1 cellular context compared by ENCODE assay signal in genomic region chr20:4040283-4041179, GRCh38.
TF ChIP-seq lines count a peak whose summit lies in the region.

No MANE protein-coding gene starts in this region.

TF ChIP-seq in K562, 482 proteins besides CTCF, POLR2A, EP300 and RAD21:
- TF ChIP-seq, protein P1, sequence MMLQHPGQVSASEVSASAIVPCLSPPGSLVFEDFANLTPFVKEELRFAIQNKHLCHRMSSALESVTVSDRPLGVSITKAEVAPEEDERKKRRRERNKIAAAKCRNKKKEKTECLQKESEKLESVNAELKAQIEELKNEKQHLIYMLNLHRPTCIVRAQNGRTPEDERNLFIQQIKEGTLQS (IDR thresholded peaks at IDR 0.05), result no peak
- TF ChIP-seq, protein P1 (CRISPR knock-in tag; conservative IDR thresholded peaks at IDR 0.05), result no peak
- TF ChIP-seq ZKSCAN1 (IDR thresholded peaks at IDR 0.05; ENCODE audit: low read depth, low read length), result peak; percentile 75
- TF ChIP-seq KLF6 (CRISPR knock-in tag; IDR thresholded peaks at IDR 0.05; ENCODE audit: borderline replicate concordance), result no peak
- peak; percentile 70; the same call in 1 of the 2 replicates for TF ChIP-seq TRIM28 (IDR thresholded peaks at IDR 0.05)
- no peak for TF ChIP-seq POLR2B (IDR thresholded peaks at IDR 0.05; ENCODE audit: low read depth, partially characterized antibody)
- no peak for TF ChIP-seq ETV1 (tag; conservative IDR thresholded peaks at IDR 0.05; ENCODE audit: low read depth)
- TF ChIP-seq RBM25 (IDR thresholded peaks at IDR 0.05; ENCODE audit: low read depth, low read length, severe bottlenecking), result peak; percentile 76
- peak; percentile 38; the same call in 1 of the 2 replicates for TF ChIP-seq ADNP (tag; IDR thresholded peaks at IDR 0.05)
- TF ChIP-seq TCF7 (IDR thresholded peaks at IDR 0.05; ENCODE audit: borderline replicate concordance), result no peak
- no peak for TF ChIP-seq HDGF (IDR thresholded peaks at IDR 0.05)
- peak in 1 of 2 experiments; percentile 17; a peak in 1 of 4 replicates for TF ChIP-seq KDM1A (IDR thresholded peaks at IDR 0.05)
- no peak for TF ChIP-seq KDM5B (IDR thresholded peaks at IDR 0.05; ENCODE audit: insufficient replicate concordance, low read depth, low read length)
- peak in 1 of 2 experiments; percentile 85; a peak in 2 of 3 replicates for TF ChIP-seq CBX3 (IDR thresholded peaks at IDR 0.05; ENCODE audit: borderline replicate concordance in 1 of 2, low read length in 2 of 2)
- peak; percentile 75 for TF ChIP-seq BCOR (IDR thresholded peaks at IDR 0.05)
